9 cellular contexts compared by ENCODE assay signal in genomic region chr17:7439462-7440112, GRCh38. TPM values are rescaled to one million over a fixed set of nuclear protein-coding genes. Genes with fewer than 3 reads are reported as not detected.
A peak's percentile ranks its signal among the peaks of the same experiment; 100 is the strongest.
DNase-seq lines count a peak whose midpoint lies in the region; ATAC-seq and TF ChIP-seq lines count a peak whose summit lies in the region.
"Had no signal": no experiment of that assay in that cellular context is flagged by ENCODE, and none has a peak within 500 bp of the region (broad histone marks: within the 10 kb centered on the region; RNA-seq: fewer than 3 reads in every experiment).

Gene FGF11 (plus strand): TSS chr17:7439512. CDS start chr17:7439621, 109 bp downstream.

- no peak for ATAC-seq in lower lobe of right lung
- no peak for ATAC-seq in HG02623 (IDR thresholded peaks at IDR 0.05; ENCODE audit: unreplicated experiment)

- H3K4me3 ChIP-seq in brain microvascular endothelial cell (ENCODE audit: low read depth, low read length) = peak within 1 kb of the TSS; percentile 35
- peak within 1 kb of the TSS; percentile 76 for H3K4me3 ChIP-seq in lower lobe of right lung
- H3K4me3 ChIP-seq in transverse colon = peak within 1 kb of the TSS in 3 of 4 donors; percentile 11 to 79 (median 28)

- peaks cover 57% of the 10 kb centered on the region for H3K4me1 ChIP-seq in lower lobe of right lung
- peaks cover 26 to 51% (median 44%) of the 10 kb centered on the region in 4 donors for H3K4me1 ChIP-seq in transverse colon

- H3K27ac ChIP-seq in brain microvascular endothelial cell = no peak within 1 kb of the TSS
- no peak within 1 kb of the TSS for H3K27ac ChIP-seq in lower lobe of right lung
- no peak within 1 kb of the TSS for H3K27ac ChIP-seq in transverse colon

- in situ Hi-C loops in brain microvascular endothelial cell (cut with HindIII; ENCODE audit: low pct_ligation_motif_present, low sequenced_read_pairs) = no loop called here
- in situ Hi-C loops in transverse colon (cut with MboI; ENCODE audit: low pct_ligation_motif_present in 1 of 4, low pct_unique_long_range_greater_than_20kb in 1 of 4, low sequenced_read_pairs in 3 of 4) = loop anchor here in 2 of 4 donors (10.0 kb wide), 2 partner anchors 75 to 85 kb away; partner anchors contain the start of genes KCTD11 (in 1 of the 2) and TMEM95 (in 1 of the 2)

- TF ChIP-seq EP300 in transverse colon (IDR thresholded peaks at IDR 0.05; ENCODE audit: low read depth) = no peak

- H3K27me3 ChIP-seq in brain microvascular endothelial cell (replicated peaks) (peaks cover 23% of the 10 kb centered on the region), lower lobe of right lung (ENCODE audit: low read depth) (peaks cover 36% of the 10 kb centered on the region), transverse colon (peaks cover 44% of the 10 kb centered on the region)

- no peak for TF ChIP-seq CTCF in brain microvascular endothelial cell (IDR thresholded peaks at IDR 0.05; ENCODE audit: low read depth, low read length, missing control alignments)
- no peak for TF ChIP-seq CTCF in lower lobe of right lung (IDR thresholded peaks at IDR 0.05)
- no peak for TF ChIP-seq CTCF in transverse colon (IDR thresholded peaks at IDR 0.05)

- H3K36me3 ChIP-seq in brain microvascular endothelial cell (replicated peaks) (no peaks in the 10 kb centered on the region), lower lobe of right lung (no peaks in the 10 kb centered on the region), transverse colon (no peaks in the 10 kb centered on the region)

- intact Hi-C loops in lower lobe of right lung (cut with DNase I) (no loop called here), transverse colon (cut with DNase I; ENCODE audit: low total_unique reads) (loop anchor here (2.0 kb wide), 1 partner anchor 45 kb away; the partner anchor contains the start of gene POLR2A)

- WGBS in transverse colon (ENCODE audit: low coverage in 1 of 2), 2 donors = 0 to 2% methylated on average over 7 to 17 of the region's 50 CpGs

- DNase-seq in activated CD8-positive, alpha-beta memory T cell treated with anti-CD3 and anti-CD28 coated beads, Interleukin-2, amount 50 U/mL, for 48 hours = peak; percentile 65
- DNase-seq in activated CD8-positive, alpha-beta memory T cell treated with anti-CD3 and anti-CD28 coated beads for 24 hours = no peak
- no peak for DNase-seq in brain microvascular endothelial cell
- no peak for DNase-seq in lower lobe of right lung
- no peak for DNase-seq in transverse colon
- DNase-seq in A172 (ENCODE audit: low spot score) = no peak
- no peak for DNase-seq in stimulated activated CD4-positive, alpha-beta T cell treated with anti-CD3 and anti-CD28 coated beads, Interleukin-2, amount 100 ng/mL, for 48 hours
- DNase-seq: NCI-H526 treated with DMSO at 0.1 percent for 48 hours had no signal

- no peak for TF ChIP-seq POLR2A in transverse colon (IDR thresholded peaks at IDR 0.05)

- no peaks in the 10 kb centered on the region for H3K9me3 ChIP-seq in lower lobe of right lung
- H3K9me3 ChIP-seq in transverse colon = no peaks in the 10 kb centered on the region

RNA-seq across cellular contexts. Expression of gene FGF11, which starts in this region (rescaled TPM):
- total RNA-seq in lower lobe of right lung = 1.2 TPM
- total RNA-seq in transverse colon = 1 to 10 TPM in 3 of 4 donors, not detected in 1; 1.6 to 2.4 (median 1.9) TPM
- 0.89 TPM in 1 of 2 replicates, not detected in the other for total RNA-seq in A172 (2014; rRNA removed; shearing (Covaris generic))
